ENCODE assay signal across 9 cellular contexts in genomic region chr11:73414977-73415492, GRCh38. TPM values are rescaled to one million over a fixed set of nuclear protein-coding genes. Genes with fewer than 3 reads are reported as not detected.
DNase-seq lines count a peak whose midpoint lies in the region; ATAC-seq and TF ChIP-seq lines count a peak whose summit lies in the region.
"Had no signal": no experiment of that assay in that cellular context is flagged by ENCODE, and none has a peak within 500 bp of the region (broad histone marks: within the 10 kb centered on the region; RNA-seq: fewer than 3 reads in every experiment).

No MANE protein-coding gene starts in this region.

- DNase-seq in activated CD4-positive, alpha-beta T cell treated with anti-CD3 and anti-CD28 coated beads for 36 hours = no peak
- DNase-seq in activated CD4-positive, alpha-beta T cell treated with anti-CD3 and anti-CD28 coated beads for 48 hours = no peak
- no peak for DNase-seq in activated CD8-positive, alpha-beta T cell treated with anti-CD3 and anti-CD28 coated beads, Interleukin-2, amount 10 ng/mL, durations not matched to agents 7 days and 5 days
- DNase-seq in islet precursor cell (peak; percentile 78), thoracic aorta (ENCODE audit: low spot score) (no peak), NCI-H1092 treated with DMSO at 0.1 percent for 48 hours (lab: John Stamatoyannopoulos, UW) (no peak), PC-3 (no peak)
- DNase-seq: activated T-cell treated with anti-CD3 and anti-CD28 coated beads, Interleukin-2, amount 50 U/mL, for 72 hours had no signal

- no peaks in the 10 kb centered on the region for H3K27me3 Mint-ChIP-seq in activated CD4-positive, alpha-beta T cell treated with anti-CD3 and anti-CD28 coated beads for 36 hours
- H3K27me3 Mint-ChIP-seq in activated CD8-positive, alpha-beta T cell treated with anti-CD3 and anti-CD28 coated beads, Interleukin-2, amount 10 ng/mL, durations not matched to agents 7 days and 5 days (ENCODE audit: low read depth) = no peaks in the 10 kb centered on the region

- peaks cover 9% of the 10 kb centered on the region for H3K36me3 Mint-ChIP-seq in activated CD4-positive, alpha-beta T cell treated with anti-CD3 and anti-CD28 coated beads for 36 hours (ENCODE audit: low read depth)
- H3K36me3 Mint-ChIP-seq in activated CD8-positive, alpha-beta T cell treated with anti-CD3 and anti-CD28 coated beads, Interleukin-2, amount 10 ng/mL, durations not matched to agents 7 days and 5 days (ENCODE audit: low read depth) = peaks cover 23% of the 10 kb centered on the region

- H3K4me3 Mint-ChIP-seq in activated CD4-positive, alpha-beta T cell treated with anti-CD3 and anti-CD28 coated beads for 36 hours = no peak overlapping the region
- no peak overlapping the region for H3K4me3 Mint-ChIP-seq in activated CD8-positive, alpha-beta T cell treated with anti-CD3 and anti-CD28 coated beads, Interleukin-2, amount 10 ng/mL, durations not matched to agents 7 days and 5 days
- H3K4me3 Mint-ChIP-seq: activated T-cell treated with anti-CD3 and anti-CD28 coated beads, Interleukin-2, amount 50 U/mL, for 72 hours had no signal

- CTCF ChIA-PET in activated CD4-positive, alpha-beta T cell treated with anti-CD3 and anti-CD28 coated beads for 36 hours (lab: Charles Lee) = interaction anchor here (0.6 to 1.7 kb wide), 7 partner anchors 8 to 232 kb away, joined by 3 to 4 read pairs (median 4); no protein-coding TSS in a partner anchor
- CTCF ChIA-PET in activated CD8-positive, alpha-beta T cell treated with anti-CD3 and anti-CD28 coated beads, Interleukin-2, amount 10 ng/mL, durations not matched to agents 7 days and 5 days (lab: Charles Lee) = interaction anchor here (1.0 to 2.6 kb wide), 8 partner anchors 9 to 247 kb away, joined by 3 to 17 read pairs (median 4); no protein-coding TSS in a partner anchor
- CTCF ChIA-PET in PC-3 (lab: Charles Lee) = no interaction called here

- no peaks in the 10 kb centered on the region for H3K9me3 Mint-ChIP-seq in activated CD4-positive, alpha-beta T cell treated with anti-CD3 and anti-CD28 coated beads for 36 hours (ENCODE audit: low read depth)
- H3K9me3 Mint-ChIP-seq in activated CD8-positive, alpha-beta T cell treated with anti-CD3 and anti-CD28 coated beads, Interleukin-2, amount 10 ng/mL, durations not matched to agents 7 days and 5 days (ENCODE audit: insufficient read depth) = no peaks in the 10 kb centered on the region
- H3K9me3 Mint-ChIP-seq: activated T-cell treated with anti-CD3 and anti-CD28 coated beads, Interleukin-2, amount 50 U/mL, for 72 hours had no signal

- no peak overlapping the region for H2AFZ ChIP-seq in PC-3 (ENCODE audit: low read length)

- H3K27ac Mint-ChIP-seq in activated CD4-positive, alpha-beta T cell treated with anti-CD3 and anti-CD28 coated beads for 36 hours = no peak overlapping the region
- peak overlapping the region; percentile 50 for H3K27ac Mint-ChIP-seq in activated CD8-positive, alpha-beta T cell treated with anti-CD3 and anti-CD28 coated beads, Interleukin-2, amount 10 ng/mL, durations not matched to agents 7 days and 5 days
- H3K27ac Mint-ChIP-seq: activated T-cell treated with anti-CD3 and anti-CD28 coated beads, Interleukin-2, amount 50 U/mL, for 72 hours had no signal

- peaks cover 13 to 21% of the 10 kb centered on the region in 2 donors for H3K4me1 ChIP-seq in thoracic aorta (ENCODE audit: control insufficient read depth in 1 of 2, low read depth in 2 of 2)
- peaks cover 22% of the 10 kb centered on the region for H3K4me1 ChIP-seq in PC-3 (ENCODE audit: insufficient read depth, low read length)

- no peaks in the 10 kb centered on the region for H3F3A ChIP-seq in PC-3 (ENCODE audit: low read length, unreplicated experiment)

- H3K36me3 ChIP-seq in thoracic aorta (peaks cover 3% of the 10 kb centered on the region), PC-3 (ENCODE audit: low read depth, low read length) (peaks cover 2% of the 10 kb centered on the region; the same call in 1 of the 2 replicates)

- ATAC-seq in activated CD4-positive, alpha-beta T cell treated with anti-CD3 and anti-CD28 coated beads for 36 hours = peak; percentile 53
- ATAC-seq in activated CD8-positive, alpha-beta T cell treated with anti-CD3 and anti-CD28 coated beads, Interleukin-2, amount 10 ng/mL, durations not matched to agents 7 days and 5 days = peak; percentile 47
- ATAC-seq in thoracic aorta (ENCODE audit: insufficient number of reproducible peaks, low FRiP score, low read depth) (no peak), PC-3 (no peak), GM19351 (IDR thresholded peaks at IDR 0.05; ENCODE audit: unreplicated experiment) (no peak)

- H3K27ac ChIP-seq in thoracic aorta (peak overlapping the region; percentile 4 to 40), PC-3 (ENCODE audit: low read length) (no peak overlapping the region)

- no peaks in the 10 kb centered on the region for H3K9me2 ChIP-seq in PC-3 (replicated peaks; ENCODE audit: low read length)

- H3K9ac ChIP-seq in PC-3 (ENCODE audit: low read length) = no peak overlapping the region

- BruUV-seq in PC-3 (replicated peaks; lab: Mats Ljungman, UMichigan) = no TSS peak

- no peaks in the 10 kb centered on the region for H3K79me2 ChIP-seq in PC-3 (ENCODE audit: low read length)

- H3K4me3 ChIP-seq in thoracic aorta (no peak overlapping the region), PC-3 (ENCODE audit: low read length) (no peak overlapping the region)

- POLR2A ChIA-PET in activated CD4-positive, alpha-beta T cell treated with anti-CD3 and anti-CD28 coated beads for 36 hours (lab: Charles Lee) = no interaction called here
- POLR2A ChIA-PET in activated CD8-positive, alpha-beta T cell treated with anti-CD3 and anti-CD28 coated beads, Interleukin-2, amount 10 ng/mL, durations not matched to agents 7 days and 5 days (lab: Charles Lee) = interaction anchor here (0.9 kb wide), 1 partner anchor 18 kb away, joined by 3 read pairs; no protein-coding TSS in a partner anchor
- POLR2A ChIA-PET in PC-3 (lab: Charles Lee; ENCODE audit: unreplicated experiment) = interaction anchor here (0.5 kb wide), 1 partner anchor 30 kb away, joined by 3 read pairs; no protein-coding TSS in a partner anchor

- no peaks in the 10 kb centered on the region for H4K20me1 ChIP-seq in PC-3 (ENCODE audit: low read length)

- no peaks in the 10 kb centered on the region for H3K27me3 ChIP-seq in thoracic aorta (replicated peaks; ENCODE audit: insufficient read depth)
- H3K27me3 ChIP-seq in PC-3 (ENCODE audit: low read length) = no peaks in the 10 kb centered on the region

- no peak overlapping the region for H3K4me2 ChIP-seq in PC-3 (ENCODE audit: low read length)

- intact Hi-C loops in activated CD4-positive, alpha-beta T cell treated with anti-CD3 and anti-CD28 coated beads for 36 hours (cut with DNase I, micrococcal nuclease) = no loop called here
- intact Hi-C loops in PC-3 (cut with micrococcal nuclease) = no loop called here

- H3K9me3 ChIP-seq in thoracic aorta (no peaks in the 10 kb centered on the region), PC-3 (ENCODE audit: low read length) (no peaks in the 10 kb centered on the region)

- H3K4me1 Mint-ChIP-seq in activated CD4-positive, alpha-beta T cell treated with anti-CD3 and anti-CD28 coated beads for 36 hours = peaks cover 4% of the 10 kb centered on the region
- peaks cover 12% of the 10 kb centered on the region for H3K4me1 Mint-ChIP-seq in activated CD8-positive, alpha-beta T cell treated with anti-CD3 and anti-CD28 coated beads, Interleukin-2, amount 10 ng/mL, durations not matched to agents 7 days and 5 days (ENCODE audit: low read depth)

- TF ChIP-seq CTCF in thoracic aorta (IDR thresholded peaks at IDR 0.05) = no peak
- TF ChIP-seq CTCF in PC-3 (conservative IDR thresholded peaks at IDR 0.05; ENCODE audit: low read depth, low read length) = no peak

RNA-seq across cellular contexts. Expression of gene RELT, which starts 38.8 kb away (rescaled TPM):
- total RNA-seq in activated CD4-positive, alpha-beta T cell treated with anti-CD3 and anti-CD28 coated beads for 36 hours = 10 to 100 TPM; 18.5 to 21.3 TPM
- 10 to 100 TPM; 28.6 to 33.2 TPM for total RNA-seq in activated CD8-positive, alpha-beta T cell treated with anti-CD3 and anti-CD28 coated beads, Interleukin-2, amount 10 ng/mL, durations not matched to agents 7 days and 5 days
- total RNA-seq in thoracic aorta (10 to 100 TPM in 1 of 2 donors, 1 to 10 TPM in 1; 6.5 to 14.2 TPM), PC-3 (2014; rRNA removed) (24.5 and 34.0 TPM in 2 replicates)

Comparison
In these comparisons a context has a peak if more than half of its experiments do, and no peak if none do; other contexts are left out.
1. ATAC-seq: peak in activated CD4-positive, alpha-beta T cell treated with anti-CD3 and anti-CD28 coated beads for 36 hours (single experiment) and activated CD8-positive, alpha-beta T cell treated with anti-CD3 and anti-CD28 coated beads, Interleukin-2, amount 10 ng/mL, durations not matched to agents 7 days and 5 days (single experiment); none in thoracic aorta (single experiment), PC-3 (single experiment) and GM19351 (single experiment).